In genomic region chr16:23999663-24000062, GRCh38 we compare ENCODE assay signal across 9 cellular contexts.
A peak's percentile ranks its signal among the peaks of the same experiment; 100 is the strongest.
DNase-seq lines count a peak whose midpoint lies in the region; ATAC-seq and TF ChIP-seq lines count a peak whose summit lies in the region.
"Had no signal": no experiment of that assay in that cellular context is flagged by ENCODE, and none has a peak within 500 bp of the region (broad histone marks: within the 10 kb centered on the region; RNA-seq: fewer than 3 reads in every experiment).

No MANE protein-coding gene starts in this region.

- WGBS in adrenal gland, 4 donors = 72 to 80% (median 77%) methylated on average over 4 of the region's 4 CpGs

- no peak for TF ChIP-seq POLR2A in adrenal gland (IDR thresholded peaks at IDR 0.05)

- H3K4me3 ChIP-seq in adrenal gland = no peak overlapping the region

- intact Hi-C loops in adrenal gland (cut with DNase I) = loop anchor here in 1 of 2 donors (10.0 kb wide), 1 partner anchor 195 kb away; no protein-coding TSS in a partner anchor

- H3K27me3 ChIP-seq in adrenal gland = no peaks in the 10 kb centered on the region

- peak; percentile 79 to 83 for DNase-seq in activated T-cell treated with anti-CD3 and anti-CD28 coated beads, Interleukin-2, amount 50 U/mL, for 48 hours
- DNase-seq in stimulated activated CD4-positive, alpha-beta T cell treated with anti-CD3 and anti-CD28 coated beads, TNF-alpha, amount 100 ng/mL, for 48 hours (ENCODE audit: low read depth in 3 of 3) = peak; percentile 54 to 69 (median 64)
- DNase-seq in germinal center (ENCODE audit: low spot score) (no peak), adrenal gland (no peak), COR-L47 (lab: John Stamatoyannopoulos, UW) (no peak)
- DNase-seq: islet precursor cell had no signal

- no peaks in the 10 kb centered on the region for H3K36me3 ChIP-seq in adrenal gland (replicated peaks in 1 of 2)

- no peaks in the 10 kb centered on the region for H3K9me3 ChIP-seq in adrenal gland (replicated peaks in 1 of 3)

- H3K27ac ChIP-seq in adrenal gland = no peak overlapping the region

- ATAC-seq in GM18870 (IDR thresholded peaks at IDR 0.05; ENCODE audit: unreplicated experiment) (peak; percentile 57), HG02678 (IDR thresholded peaks at IDR 0.05; ENCODE audit: unreplicated experiment) (peak; percentile 53)
- ATAC-seq: Panc1 had no signal

- no peak for TF ChIP-seq CTCF in adrenal gland (IDR thresholded peaks at IDR 0.05)

- no peaks in the 10 kb centered on the region for H3K4me1 ChIP-seq in adrenal gland (replicated peaks in 1 of 2)

Comparison
In these comparisons a context has a peak if more than half of its experiments do, and no peak if none do; other contexts are left out.
1. DNase-seq: peak in activated T-cell treated with anti-CD3 and anti-CD28 coated beads, Interleukin-2, amount 50 U/mL, for 48 hours (2 of 2) and stimulated activated CD4-positive, alpha-beta T cell treated with anti-CD3 and anti-CD28 coated beads, TNF-alpha, amount 100 ng/mL, for 48 hours (3 of 3); none in germinal center (single experiment), adrenal gland (0 of 7) and COR-L47 (single experiment).